ENCODE assay signal across 2 cellular contexts in genomic region chr7:24407965-24408364, GRCh38.
TF ChIP-seq lines count a peak whose summit lies in the region.

No MANE protein-coding gene starts in this region.

TF ChIP-seq in GM23338, 12 proteins besides CTCF, POLR2A, EP300 and RAD21:
- TF ChIP-seq, protein P1, sequence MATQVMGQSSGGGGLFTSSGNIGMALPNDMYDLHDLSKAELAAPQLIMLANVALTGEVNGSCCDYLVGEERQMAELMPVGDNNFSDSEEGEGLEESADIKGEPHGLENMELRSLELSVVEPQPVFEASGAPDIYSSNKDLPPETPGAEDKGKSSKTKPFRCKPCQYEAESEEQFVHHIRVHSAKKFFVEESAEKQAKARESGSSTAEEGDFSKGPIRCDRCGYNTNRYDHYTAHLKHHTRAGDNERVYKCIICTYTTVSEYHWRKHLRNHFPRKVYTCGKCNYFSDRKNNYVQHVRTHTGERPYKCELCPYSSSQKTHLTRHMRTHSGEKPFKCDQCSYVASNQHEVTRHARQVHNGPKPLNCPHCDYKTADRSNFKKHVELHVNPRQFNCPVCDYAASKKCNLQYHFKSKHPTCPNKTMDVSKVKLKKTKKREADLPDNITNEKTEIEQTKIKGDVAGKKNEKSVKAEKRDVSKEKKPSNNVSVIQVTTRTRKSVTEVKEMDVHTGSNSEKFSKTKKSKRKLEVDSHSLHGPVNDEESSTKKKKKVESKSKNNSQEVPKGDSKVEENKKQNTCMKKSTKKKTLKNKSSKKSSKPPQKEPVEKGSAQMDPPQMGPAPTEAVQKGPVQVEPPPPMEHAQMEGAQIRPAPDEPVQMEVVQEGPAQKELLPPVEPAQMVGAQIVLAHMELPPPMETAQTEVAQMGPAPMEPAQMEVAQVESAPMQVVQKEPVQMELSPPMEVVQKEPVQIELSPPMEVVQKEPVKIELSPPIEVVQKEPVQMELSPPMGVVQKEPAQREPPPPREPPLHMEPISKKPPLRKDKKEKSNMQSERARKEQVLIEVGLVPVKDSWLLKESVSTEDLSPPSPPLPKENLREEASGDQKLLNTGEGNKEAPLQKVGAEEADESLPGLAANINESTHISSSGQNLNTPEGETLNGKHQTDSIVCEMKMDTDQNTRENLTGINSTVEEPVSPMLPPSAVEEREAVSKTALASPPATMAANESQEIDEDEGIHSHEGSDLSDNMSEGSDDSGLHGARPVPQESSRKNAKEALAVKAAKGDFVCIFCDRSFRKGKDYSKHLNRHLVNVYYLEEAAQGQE (IDR thresholded peaks at IDR 0.05; ENCODE audit: unreplicated experiment): no peak
- TF ChIP-seq JUNB (IDR thresholded peaks at IDR 0.05; ENCODE audit: unreplicated experiment): no peak
- TF ChIP-seq NANOG (IDR thresholded peaks at IDR 0.05; ENCODE audit: borderline replicate concordance): no peak
- no peak; the same call in 1 of the 2 replicates for TF ChIP-seq POLR2AphosphoS5 (IDR thresholded peaks at IDR 0.05; ENCODE audit: low read depth)
- TF ChIP-seq ETS1 (IDR thresholded peaks at IDR 0.05): no peak
- TF ChIP-seq EZH2phosphoT487 (IDR thresholded peaks at IDR 0.05; ENCODE audit: unreplicated experiment): no peak
- TF ChIP-seq CREB1 (CRISPR knock-in tag; IDR thresholded peaks at IDR 0.05; ENCODE audit: low read depth): no peak
- TF ChIP-seq ZNF331 (CRISPR knock-in tag; IDR thresholded peaks at IDR 0.05; ENCODE audit: low read depth): no peak
- TF ChIP-seq EZH2 (IDR thresholded peaks at IDR 0.05; ENCODE audit: low read depth, unreplicated experiment): no peak
- no peak for TF ChIP-seq ZNF114 (CRISPR knock-in tag; IDR thresholded peaks at IDR 0.05)
- no peak for TF ChIP-seq ZNF462 (CRISPR knock-in tag; IDR thresholded peaks at IDR 0.05)
- no peak for TF ChIP-seq STAT1 (IDR thresholded peaks at IDR 0.05; ENCODE audit: unreplicated experiment)

TF ChIP-seq in H1, 55 proteins besides CTCF, POLR2A, EP300 and RAD21:
- TF ChIP-seq, protein P2, sequence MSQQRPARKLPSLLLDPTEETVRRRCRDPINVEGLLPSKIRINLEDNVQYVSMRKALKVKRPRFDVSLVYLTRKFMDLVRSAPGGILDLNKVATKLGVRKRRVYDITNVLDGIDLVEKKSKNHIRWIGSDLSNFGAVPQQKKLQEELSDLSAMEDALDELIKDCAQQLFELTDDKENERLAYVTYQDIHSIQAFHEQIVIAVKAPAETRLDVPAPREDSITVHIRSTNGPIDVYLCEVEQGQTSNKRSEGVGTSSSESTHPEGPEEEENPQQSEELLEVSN (IDR thresholded peaks at IDR 0.05): peak; percentile 27; the same call in 1 of the 2 replicates
- no peak for TF ChIP-seq HDAC6 (IDR thresholded peaks at IDR 0.05; ENCODE audit: low read depth, low read length)
- TF ChIP-seq, protein P3, sequence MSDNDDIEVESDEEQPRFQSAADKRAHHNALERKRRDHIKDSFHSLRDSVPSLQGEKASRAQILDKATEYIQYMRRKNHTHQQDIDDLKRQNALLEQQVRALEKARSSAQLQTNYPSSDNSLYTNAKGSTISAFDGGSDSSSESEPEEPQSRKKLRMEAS (IDR thresholded peaks at IDR 0.05): peak; percentile 37
